13 cellular contexts compared by ENCODE assay signal in the genomic region with DNA sequence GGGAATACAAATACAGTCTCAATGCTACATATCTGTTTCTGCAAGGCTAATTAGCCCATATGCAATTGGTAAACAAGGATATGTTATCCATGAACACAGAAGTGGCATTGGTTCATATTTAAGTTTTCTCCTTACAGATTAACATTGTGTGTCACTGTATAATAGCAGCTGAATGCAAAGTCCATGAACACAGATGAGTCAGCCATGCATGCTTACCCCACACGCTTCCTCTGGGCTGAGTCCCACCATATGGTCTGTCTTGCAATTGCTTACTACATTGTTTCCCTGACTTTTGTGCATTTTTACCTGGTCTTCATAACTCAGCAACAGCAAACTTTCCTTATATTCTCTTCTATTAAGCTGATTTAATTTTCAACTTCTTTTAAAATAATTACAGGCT. TPM values are rescaled to one million over a fixed set of nuclear protein-coding genes. Genes with fewer than 3 reads are reported as not detected.
DNase-seq lines count a peak whose midpoint lies in the region; ATAC-seq and TF ChIP-seq lines count a peak whose summit lies in the region.
"Had no signal": no experiment of that assay in that cellular context is flagged by ENCODE, and none has a peak within 500 bp of the region (broad histone marks: within the 10 kb centered on the region; RNA-seq: fewer than 3 reads in every experiment).

No MANE protein-coding gene starts in this region.

- TF ChIP-seq RAD21 in SK-N-SH (IDR thresholded peaks at IDR 0.05; ENCODE audit: low read length): no peak

- POLR2A ChIA-PET in SK-N-SH (lab: Yijun Ruan, JAX): no interaction called here

- H3K4me3 ChIP-seq in SK-N-SH (ENCODE audit: low read depth in 2 of 2, low read length in 1 of 2) (no peak overlapping the region), fibroblast of mammary gland (ENCODE audit: control insufficient read depth, low read depth, low read length) (no peak overlapping the region)
- H3K4me3 ChIP-seq: vagina had no signal

- no peaks in the 10 kb centered on the region for H3K79me2 ChIP-seq in SK-N-SH (ENCODE audit: insufficient read depth)

- no peaks in the 10 kb centered on the region for H3K9me2 ChIP-seq in SK-N-SH

- no peaks in the 10 kb centered on the region for H3K9me3 ChIP-seq in SK-N-SH
- H3K9me3 ChIP-seq: vagina had no signal

- no peak overlapping the region for H3K9ac ChIP-seq in SK-N-SH

- no peaks in the 10 kb centered on the region for H3K36me3 Mint-ChIP-seq in stimulated activated effector memory CD8-positive, alpha-beta T cell treated with anti-CD3 and anti-CD28 coated beads, Interleukin-12 subunit alpha, Interleukin-12 subunit beta, amount 100 ng/mL, for 72 hours

- no peak overlapping the region for H3K4me2 ChIP-seq in SK-N-SH

- no peaks in the 10 kb centered on the region for H3K9me3 Mint-ChIP-seq in stimulated activated effector memory CD8-positive, alpha-beta T cell treated with anti-CD3 and anti-CD28 coated beads, Interleukin-12 subunit alpha, Interleukin-12 subunit beta, amount 100 ng/mL, for 72 hours
- H3K9me3 Mint-ChIP-seq: activated CD4-positive, alpha-beta memory T cell treated with anti-CD3 and anti-CD28 coated beads, Interleukin-2, amount 10 ng/mL, durations not matched to agents 7 days and 5 days had no signal

- WGBS in SK-N-SH (ENCODE audit: low lambda C conversion rate): 87% methylated on average over 1 of the region's 1 CpG

- 0 out of 3 replicates have a peak, but pooled peaks have one; percentile 44 for ATAC-seq in SK-N-SH treated with all-trans-retinoic acid at 6 μM for 48 hours
- peak; percentile 56 for ATAC-seq in stimulated activated effector memory CD8-positive, alpha-beta T cell treated with anti-CD3 and anti-CD28 coated beads, Interleukin-12 subunit alpha, Interleukin-12 subunit beta, amount 100 ng/mL, for 72 hours
- ATAC-seq in HG02623 (IDR thresholded peaks at IDR 0.05; ENCODE audit: unreplicated experiment): no peak

- no peaks in the 10 kb centered on the region for H4K20me1 ChIP-seq in SK-N-SH (ENCODE audit: insufficient read depth)

- TF ChIP-seq CTCF in SK-N-SH (IDR thresholded peaks at IDR 0.05): no peak
- no peak for TF ChIP-seq CTCF in fibroblast of mammary gland (conservative IDR thresholded peaks at IDR 0.05; ENCODE audit: control insufficient read depth, insufficient read depth, low read depth, low read length)

- H3K27me3 ChIP-seq in SK-N-SH (ENCODE audit: insufficient read depth): no peaks in the 10 kb centered on the region
- H3K27me3 ChIP-seq: vagina had no signal

- no peaks in the 10 kb centered on the region for H3K36me3 ChIP-seq in SK-N-SH (replicated peaks in 1 of 2; ENCODE audit: control insufficient read depth in 1 of 2, insufficient read depth in 2 of 2, low read length in 1 of 2)
- H3K36me3 ChIP-seq: vagina had no signal

- H3F3A ChIP-seq in SK-N-SH (replicated peaks; ENCODE audit: insufficient read depth): no peaks in the 10 kb centered on the region

- TF ChIP-seq EP300 in SK-N-SH (IDR thresholded peaks at IDR 0.05; ENCODE audit: borderline replicate concordance in 1 of 2, low read depth in 1 of 2, low read length in 1 of 2): no peak

- no peak overlapping the region for H3K27ac Mint-ChIP-seq in stimulated activated effector memory CD8-positive, alpha-beta T cell treated with anti-CD3 and anti-CD28 coated beads, Interleukin-12 subunit alpha, Interleukin-12 subunit beta, amount 100 ng/mL, for 72 hours
- H3K27ac Mint-ChIP-seq: activated CD4-positive, alpha-beta memory T cell treated with anti-CD3 and anti-CD28 coated beads, Interleukin-2, amount 10 ng/mL, durations not matched to agents 7 days and 5 days had no signal

- H3K4me3 Mint-ChIP-seq in stimulated activated effector memory CD8-positive, alpha-beta T cell treated with anti-CD3 and anti-CD28 coated beads, Interleukin-12 subunit alpha, Interleukin-12 subunit beta, amount 100 ng/mL, for 72 hours: no peak overlapping the region
- H3K4me3 Mint-ChIP-seq: activated CD4-positive, alpha-beta memory T cell treated with anti-CD3 and anti-CD28 coated beads, Interleukin-2, amount 10 ng/mL, durations not matched to agents 7 days and 5 days had no signal

- no peak overlapping the region for H3K27ac ChIP-seq in SK-N-SH (ENCODE audit: low read depth in 2 of 2, low read length in 1 of 2)
- H3K27ac ChIP-seq: vagina had no signal

- CTCF ChIA-PET in SK-N-SH (lab: Yijun Ruan, JAX): no interaction called here

- no peak overlapping the region for H2AFZ ChIP-seq in SK-N-SH (ENCODE audit: low read depth)

- no peaks in the 10 kb centered on the region for H3K4me1 Mint-ChIP-seq in stimulated activated effector memory CD8-positive, alpha-beta T cell treated with anti-CD3 and anti-CD28 coated beads, Interleukin-12 subunit alpha, Interleukin-12 subunit beta, amount 100 ng/mL, for 72 hours
- H3K4me1 Mint-ChIP-seq: activated CD4-positive, alpha-beta memory T cell treated with anti-CD3 and anti-CD28 coated beads, Interleukin-2, amount 10 ng/mL, durations not matched to agents 7 days and 5 days had no signal

- no peaks in the 10 kb centered on the region for H3K4me1 ChIP-seq in SK-N-SH (ENCODE audit: control insufficient read depth in 1 of 2, insufficient read depth in 2 of 2, low read depth in 1 of 2, low read length in 1 of 2)
- H3K4me1 ChIP-seq: vagina had no signal

- DNase-seq in SK-N-SH (no peak), NOMO-1 treated with DMSO at 0.1 percent for 48 hours (lab: John Stamatoyannopoulos, UW; ENCODE audit: unreplicated experiment) (peak; percentile 35), fibroblast of mammary gland (ENCODE audit: low read depth) (peak; percentile 82), T1000 (lab: John Stamatoyannopoulos, UW) (no peak), activated T-cell treated with anti-CD3 and anti-CD28 coated beads for 4 hours (no peak)
- no peak for DNase-seq in stimulated activated effector memory CD8-positive, alpha-beta T cell treated with anti-CD3 and anti-CD28 coated beads, Interleukin-12 subunit alpha, Interleukin-12 subunit beta, amount 100 ng/mL, for 72 hours (ENCODE audit: low spot score in 2 of 2)
- DNase-seq: activated CD4-positive, alpha-beta memory T cell treated with anti-CD3 and anti-CD28 coated beads, Interleukin-2, amount 10 ng/mL, durations not matched to agents 7 days and 5 days; aorta; NCI-H1048; stimulated activated naive CD4-positive, alpha-beta T cell had no signal

TF ChIP-seq in SK-N-SH treated with all-trans-retinoic acid at 6 μM for 48 hours, 23 proteins besides CTCF, POLR2A, EP300 and RAD21:
- TF ChIP-seq ZNF565 (CRISPR knock-in tag; conservative IDR thresholded peaks at IDR 0.05; ENCODE audit: low read depth): no peak
- TF ChIP-seq TOX (CRISPR knock-in tag; IDR thresholded peaks at IDR 0.05; ENCODE audit: borderline replicate concordance): no peak

TF ChIP-seq in SK-N-SH, 30 proteins besides CTCF, POLR2A, EP300 and RAD21:
- TF ChIP-seq POLR2AphosphoS5 (IDR thresholded peaks at IDR 0.05; ENCODE audit: low read depth, low read length) (no peak), TCF12 (IDR thresholded peaks at IDR 0.05) (no peak), MEF2A (IDR thresholded peaks at IDR 0.05; ENCODE audit: borderline replicate concordance, low read depth) (no peak), RCOR1 (IDR thresholded peaks at IDR 0.05; ENCODE audit: low read length) (no peak), NRF1 (IDR thresholded peaks at IDR 0.05; ENCODE audit: low read depth, low read length) (no peak), TAF1 (IDR thresholded peaks at IDR 0.05; ENCODE audit: borderline replicate concordance, low read depth, low read length) (no peak), FOXM1 (IDR thresholded peaks at IDR 0.05; ENCODE audit: low read depth) (no peak), GABPA (IDR thresholded peaks at IDR 0.05; ENCODE audit: low read depth) (no peak), NFIC (IDR thresholded peaks at IDR 0.05; ENCODE audit: borderline replicate concordance) (no peak), SIN3A (IDR thresholded peaks at IDR 0.05; ENCODE audit: borderline replicate concordance, low read depth, low read length) (no peak), YY1 (IDR thresholded peaks at IDR 0.05; ENCODE audit: low read depth) (no peak), MXI1 (IDR thresholded peaks at IDR 0.05; ENCODE audit: low read depth, low read length) (no peak), CHD2 (IDR thresholded peaks at IDR 0.05; ENCODE audit: low read length, partially characterized antibody) (no peak), RXRA (IDR thresholded peaks at IDR 0.05; ENCODE audit: borderline replicate concordance, low read depth) (no peak), FOSL2 (IDR thresholded peaks at IDR 0.05; ENCODE audit: borderline replicate concordance, low read depth) (no peak), SMC3 (IDR thresholded peaks at IDR 0.05; ENCODE audit: low read depth, low read length) (no peak)
- TF ChIP-seq, protein P1, sequence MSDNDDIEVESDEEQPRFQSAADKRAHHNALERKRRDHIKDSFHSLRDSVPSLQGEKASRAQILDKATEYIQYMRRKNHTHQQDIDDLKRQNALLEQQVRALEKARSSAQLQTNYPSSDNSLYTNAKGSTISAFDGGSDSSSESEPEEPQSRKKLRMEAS (IDR thresholded peaks at IDR 0.05; ENCODE audit: low read depth): no peak
- TF ChIP-seq, protein P2, sequence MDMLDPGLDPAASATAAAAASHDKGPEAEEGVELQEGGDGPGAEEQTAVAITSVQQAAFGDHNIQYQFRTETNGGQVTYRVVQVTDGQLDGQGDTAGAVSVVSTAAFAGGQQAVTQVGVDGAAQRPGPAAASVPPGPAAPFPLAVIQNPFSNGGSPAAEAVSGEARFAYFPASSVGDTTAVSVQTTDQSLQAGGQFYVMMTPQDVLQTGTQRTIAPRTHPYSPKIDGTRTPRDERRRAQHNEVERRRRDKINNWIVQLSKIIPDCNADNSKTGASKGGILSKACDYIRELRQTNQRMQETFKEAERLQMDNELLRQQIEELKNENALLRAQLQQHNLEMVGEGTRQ (IDR thresholded peaks at IDR 0.05; ENCODE audit: borderline replicate concordance, low read depth, low read length): no peak

RNA-seq across cellular contexts. Expression of a gene that starts 41.5 kb away (rescaled TPM):
- 15.7 and 21.0 TPM in 2 replicates for polyA plus RNA-seq in SK-N-SH (2012; rRNA removed)
- polyA plus RNA-seq in SK-N-SH (2012; cell fraction: cytosol; rRNA removed): 23.2 and 27.4 TPM in 2 replicates
- polyA plus RNA-seq in SK-N-SH (2012; cell fraction: nucleus; rRNA removed): 6.3 and 18.2 TPM in 2 replicates

Comparison
In these comparisons a context has a peak if more than half of its experiments do, and no peak if none do; other contexts are left out.
1. DNase-seq: peak in NOMO-1 treated with DMSO at 0.1 percent for 48 hours (single experiment) and fibroblast of mammary gland (single experiment); none in SK-N-SH (single experiment), stimulated activated effector memory CD8-positive, alpha-beta T cell treated with anti-CD3 and anti-CD28 coated beads, Interleukin-12 subunit alpha, Interleukin-12 subunit beta, amount 100 ng/mL, for 72 hours (0 of 2), T1000 (single experiment) and activated T-cell treated with anti-CD3 and anti-CD28 coated beads for 4 hours (single experiment).